Comparison of ENCODE assay signal across 9 cellular contexts in genomic region chr9:131266301-131267229, GRCh38. TPM values are rescaled to one million over a fixed set of nuclear protein-coding genes. Genes with fewer than 3 reads are reported as not detected.
DNase-seq lines count a peak whose midpoint lies in the region; ATAC-seq, FAIRE-seq and TF ChIP-seq lines count a peak whose summit lies in the region.
"Had no signal": no experiment of that assay in that cellular context is flagged by ENCODE, and none has a peak within 500 bp of the region (broad histone marks: within the 10 kb centered on the region; RNA-seq: fewer than 3 reads in every experiment).

No MANE protein-coding gene starts in this region.

- H3K4me1 ChIP-seq in K562 (replicated peaks in 1 of 2; ENCODE audit: control insufficient read depth in 2 of 2, insufficient read depth in 2 of 2, low read length in 2 of 2): peaks cover 21 to 62% of the 10 kb centered on the region in 2 experiments

- no TSS peak for BruUV-seq in K562 (replicated peaks; lab: Mats Ljungman, UMichigan)

- TF ChIP-seq EP300 in K562 (IDR thresholded peaks at IDR 0.05; ENCODE audit: low read length): no peak

- H4K20me1 ChIP-seq in K562 (replicated peaks; ENCODE audit: control insufficient read depth, insufficient read depth, low read length): peaks cover 23% of the 10 kb centered on the region

- TF ChIP-seq RAD21 in K562 (CRISPR knock-in tag; conservative IDR thresholded peaks at IDR 0.05 in 1 of 2, IDR thresholded peaks at IDR 0.05 in 1 of 2): no peak

- POLR2A ChIA-PET in K562 (lab: Yijun Ruan, JAX): interaction anchor here (0.6 to 14.6 kb wide), 8 partner anchors 8 to 215 kb away, joined by 3 to 338 read pairs (median 4); partner anchors contain the start of genes FAM78A and PLPP7

- H3K9me3 Mint-ChIP-seq in memory B cell: no peaks in the 10 kb centered on the region

- intact Hi-C loops in K562 (cut with micrococcal nuclease): no loop called here

- H3K9me3 ChIP-seq in K562 (replicated peaks; ENCODE audit: control insufficient read depth, insufficient read depth, low read depth, low read length): no peaks in the 10 kb centered on the region

- CTCF ChIA-PET in K562 (lab: Yijun Ruan, JAX; ENCODE audit: low intra/inter-chr PET ratio): no interaction called here

- no peaks in the 10 kb centered on the region for H3K27me3 Mint-ChIP-seq in memory B cell

- peaks cover 8% of the 10 kb centered on the region for H3K36me3 Mint-ChIP-seq in memory B cell

- peak overlapping the region; percentile 92 for H3K27ac Mint-ChIP-seq in memory B cell

- no peak overlapping the region for H3K27ac ChIP-seq in K562 (ENCODE audit: extremely low read depth, low read depth, low read length)

- H3K36me3 ChIP-seq in K562 (ENCODE audit: control insufficient read depth, insufficient read depth, low read length): peaks cover 74% of the 10 kb centered on the region

- no peak overlapping the region for H3K4me2 ChIP-seq in K562 (ENCODE audit: insufficient read depth, low read length)

- H3K4me3 Mint-ChIP-seq in memory B cell: peak overlapping the region; percentile 43

- peak; percentile 65 for DNase-seq in stimulated activated CD4-positive, alpha-beta T cell treated with anti-CD3 and anti-CD28 coated beads, Interleukin-1b, Interleukin-23, amount 100 ng/mL, for 48 hours
- no peak for DNase-seq in stimulated activated CD4-positive, alpha-beta T cell treated with anti-CD3 and anti-CD28 coated beads, Interleukin-2, amount 100 ng/mL, for 48 hours
- peak; percentile 38 to 66 (median 60) for DNase-seq in K562 (ENCODE audit: extremely low read depth in 1 of 4, low spot score in 3 of 4)
- no peak for DNase-seq in memory B cell (ENCODE audit: low spot score in 2 of 2)
- DNase-seq in NCI-H2196 (lab: John Stamatoyannopoulos, UW; ENCODE audit: unreplicated experiment): no peak
- DNase-seq in NCI-H2227 (lab: John Stamatoyannopoulos, UW; ENCODE audit: unreplicated experiment): no peak
- no peak for DNase-seq in NCI-H345 (lab: John Stamatoyannopoulos, UW)
- DNase-seq in DMS153 treated with DMSO at 0.1 percent for 48 hours (lab: John Stamatoyannopoulos, UW; ENCODE audit: unreplicated experiment): no peak
- DNase-seq: RPMI8226 had no signal

- peaks cover 45% of the 10 kb centered on the region for H3K4me1 Mint-ChIP-seq in memory B cell

- ATAC-seq in K562 (peak; percentile 2; the same call in 2 of the 3 replicates), memory B cell (ENCODE audit: low read depth) (no peak)

- WGBS in K562 (ENCODE audit: insufficient coverage, low coverage, missing lambda C conversion rate): 66% methylated on average over 24 of the region's 24 CpGs

- H3K9me1 ChIP-seq in K562 (ENCODE audit: control insufficient read depth, insufficient read depth, low read length): peaks cover 12% of the 10 kb centered on the region

- FAIRE-seq in K562 (lab: Jason Lieb, UNC): no peak

- H3K79me2 ChIP-seq in K562 (ENCODE audit: control insufficient read depth, insufficient read depth, low read length): peaks cover 80% of the 10 kb centered on the region

- H3K4me3 ChIP-seq in K562: no peak overlapping the region

- TF ChIP-seq CTCF in K562 (IDR thresholded peaks at IDR 0.05 in 2 of 3, conservative IDR thresholded peaks at IDR 0.05 in 1 of 3; ENCODE audit: insufficient read depth in 2 of 3, low read depth in 1 of 3, low read length in 3 of 3): no peak

- H3K9ac ChIP-seq in K562 (ENCODE audit: insufficient read depth in 1 of 2, low read depth in 2 of 2, low read length in 2 of 2): peak overlapping the region in 1 of 2 experiments; percentile 79; a peak in 2 of 4 replicates

- no peak for TF ChIP-seq POLR2A in K562 (conservative IDR thresholded peaks at IDR 0.05)

- no peaks in the 10 kb centered on the region; a peak in 1 of 5 replicates for H3K27me3 ChIP-seq in K562 (ENCODE audit: control insufficient read depth in 2 of 2, insufficient read depth in 2 of 2, low read length in 2 of 2)

- H2AFZ ChIP-seq in K562 (ENCODE audit: low read depth, low read length): no peak overlapping the region

- in situ Hi-C loops in K562 (cut with MboI): no loop called here

TF ChIP-seq in K562, 482 proteins besides CTCF, POLR2A, EP300 and RAD21 (continues in another document):
- TF ChIP-seq ZNF511 (CRISPR knock-in tag; IDR thresholded peaks at IDR 0.05) (no peak), FUS (optimal IDR thresholded peaks at IDR 0.05; ENCODE audit: low read depth, low read length) (no peak), HEY1 (CRISPR knock-in tag; IDR thresholded peaks at IDR 0.05; ENCODE audit: borderline replicate concordance) (no peak), MLX (CRISPR knock-in tag; conservative IDR thresholded peaks at IDR 0.05) (0 out of 4 replicates have a peak, but pooled peaks of 1 of the 2 experiments have one; percentile 23), PBX2 (CRISPR knock-in tag; IDR thresholded peaks at IDR 0.05; ENCODE audit: low read depth) (no peak), PBX2 (tag; conservative IDR thresholded peaks at IDR 0.05; ENCODE audit: low read depth) (no peak), RCOR1 (IDR thresholded peaks at IDR 0.05; ENCODE audit: borderline replicate concordance in 1 of 2, low read depth in 2 of 2, low read length in 2 of 2) (peak in 1 of 2 experiments; percentile 59; a peak in 1 of 4 replicates)

RNA-seq across cellular contexts. Expression of gene FAM78A, which starts 9.7 kb away (rescaled TPM):
- 38.6 and 86.5 TPM in 2 replicates for total RNA-seq in K562 (2011; cell fraction: chromatin; rRNA removed; ENCODE audit: low replicate concordance)
- total RNA-seq in K562 (2011; cell fraction: nucleolus; rRNA removed): 61.2 and 70.5 TPM in 2 replicates
- total RNA-seq in K562 (2011; cell fraction: nucleoplasm; rRNA removed): 59.7 and 74.0 TPM in 2 replicates
- 55.5 and 85.8 TPM in 2 replicates for total RNA-seq in K562 (2014; rRNA removed)
- 23.7 and 28.6 TPM in 2 replicates for total RNA-seq in K562 (2014; rRNA removed; fragmentation: Illumina TruSeq; extraction: Trizol)
- 55.6 and 55.9 TPM in 2 replicates for total RNA-seq in K562 (2015; rRNA removed; fragmentation: Illumina TruSeq; extraction: Trizol)
- 103 and 105 TPM in 2 replicates for total RNA-seq in K562 (2021)
- 29.9 and 50.1 TPM in 2 replicates for polyA plus RNA-seq in K562 (2011; rRNA removed)
- 60.0 and 102 TPM in 2 replicates for polyA plus RNA-seq in K562 (2011; cell fraction: cytosol; rRNA removed)
- polyA plus RNA-seq in K562 (2011; cell fraction: nucleus; rRNA removed): 43.9 and 60.4 TPM in 2 replicates
- 66.9 and 81.0 TPM in 2 replicates for polyA plus RNA-seq in K562 (2012)
- polyA plus RNA-seq in K562 (2014; fragmentation: Illumina TruSeq; extraction: Trizol): 65.0 and 68.7 TPM in 2 replicates
- polyA plus RNA-seq in K562 (2014; fragmentation: Nextera tagmentation; extraction: Ambion mirVana): 1 to 10 TPM in 1 of 2 experiments, under 1 TPM in 1; 0.56 to 1.2 TPM
- 55.2 and 59.6 TPM in 2 replicates for polyA plus RNA-seq in K562 (2014; rRNA removed)
- polyA minus RNA-seq in K562 (2011; rRNA and poly(A)+ RNA removed): 23.2 and 33.4 TPM in 2 replicates
- 57.5 and 69.4 TPM in 2 replicates for polyA minus RNA-seq in K562 (2011; cell fraction: cytosol; rRNA and poly(A)+ RNA removed)
- 13.3 and 20.8 TPM in 2 replicates for polyA minus RNA-seq in K562 (2011; cell fraction: nucleus; rRNA and poly(A)+ RNA removed)

RNA-seq across cellular contexts. Expression of gene PLPP7, which starts 23.0 kb away (rescaled TPM):
- 0.49 TPM in 1 of 2 replicates, not detected in the other for total RNA-seq in K562 (2011; cell fraction: chromatin; rRNA removed; ENCODE audit: low replicate concordance)
- total RNA-seq in K562 (2011; cell fraction: nucleolus; rRNA removed): 1.1 and 1.2 TPM in 2 replicates
- 0.66 and 0.99 TPM in 2 replicates for total RNA-seq in K562 (2011; cell fraction: nucleoplasm; rRNA removed)
- 0.23 and 0.65 TPM in 2 replicates for total RNA-seq in K562 (2014; rRNA removed)
- not detected in 2 replicates for total RNA-seq in K562 (2014; rRNA removed; fragmentation: Illumina TruSeq; extraction: Trizol)
- total RNA-seq in K562 (2015; rRNA removed; fragmentation: Illumina TruSeq; extraction: Trizol): 0.18 and 0.30 TPM in 2 replicates
- 0.56 and 0.93 TPM in 2 replicates for total RNA-seq in K562 (2021)
- 0.18 and 0.41 TPM in 2 replicates for polyA plus RNA-seq in K562 (2011; rRNA removed)
- 0.48 and 0.50 TPM in 2 replicates for polyA plus RNA-seq in K562 (2011; cell fraction: cytosol; rRNA removed)
- polyA plus RNA-seq in K562 (2011; cell fraction: nucleus; rRNA removed): 0.68 and 0.87 TPM in 2 replicates
- 0.64 and 1.3 TPM in 2 replicates for polyA plus RNA-seq in K562 (2012)
- polyA plus RNA-seq in K562 (2014; fragmentation: Illumina TruSeq; extraction: Trizol): 0.09 and 0.37 TPM in 2 replicates
- not detected for polyA plus RNA-seq in K562 (2014; fragmentation: Nextera tagmentation; extraction: Ambion mirVana)
- polyA plus RNA-seq in K562 (2014; rRNA removed): 0.86 TPM in 1 of 2 replicates, not detected in the other
- 0.09 and 0.11 TPM in 2 replicates for polyA minus RNA-seq in K562 (2011; rRNA and poly(A)+ RNA removed)
- not detected in 2 replicates for polyA minus RNA-seq in K562 (2011; cell fraction: cytosol; rRNA and poly(A)+ RNA removed)
- 0.13 and 1.00 TPM in 2 replicates for polyA minus RNA-seq in K562 (2011; cell fraction: nucleus; rRNA and poly(A)+ RNA removed)

Comparison
In these comparisons a context has a peak if more than half of its experiments do, and no peak if none do; other contexts are left out.
1. DNase-seq: peak in stimulated activated CD4-positive, alpha-beta T cell treated with anti-CD3 and anti-CD28 coated beads, Interleukin-1b, Interleukin-23, amount 100 ng/mL, for 48 hours (single experiment) and K562 (4 of 4); none in stimulated activated CD4-positive, alpha-beta T cell treated with anti-CD3 and anti-CD28 coated beads, Interleukin-2, amount 100 ng/mL, for 48 hours (0 of 2), memory B cell (0 of 2), NCI-H2196 (single experiment), NCI-H2227 (single experiment), NCI-H345 (single experiment) and DMS153 treated with DMSO at 0.1 percent for 48 hours (single experiment).